In genomic region chr1:36369472-36369871, GRCh38 we compare ENCODE assay signal across 1 cellular context.
A peak's percentile ranks its signal among the peaks of the same experiment; 100 is the strongest.
TF ChIP-seq lines count a peak whose summit lies in the region.

No MANE protein-coding gene starts in this region.

TF ChIP-seq in K562, 482 proteins besides CTCF, POLR2A, EP300 and RAD21:
- 0 out of 2 replicates have a peak, but pooled peaks have one; percentile 21 for TF ChIP-seq NR2C2 (CRISPR knock-in tag; IDR thresholded peaks at IDR 0.05)
- TF ChIP-seq NR2C2 (tag; IDR thresholded peaks at IDR 0.05) = no peak
- no peak for TF ChIP-seq ZNF134 (CRISPR knock-in tag; conservative IDR thresholded peaks at IDR 0.05)
- TF ChIP-seq SMAD3 (CRISPR knock-in tag; conservative IDR thresholded peaks at IDR 0.05) = no peak
- TF ChIP-seq NFATC3 (IDR thresholded peaks at IDR 0.05) = no peak
- 0 out of 2 replicates have a peak, but pooled peaks have one; percentile 10 for TF ChIP-seq ZFX (CRISPR knock-in tag; IDR thresholded peaks at IDR 0.05)
- no peak for TF ChIP-seq ZBTB43 (CRISPR knock-in tag; IDR thresholded peaks at IDR 0.05)
- no peak for TF ChIP-seq ETV5 (CRISPR knock-in tag; IDR thresholded peaks at IDR 0.05; ENCODE audit: low read depth)
- no peak for TF ChIP-seq HMGXB4 (CRISPR knock-in tag; IDR thresholded peaks at IDR 0.05)
- no peak for TF ChIP-seq NCOA2 (IDR thresholded peaks at IDR 0.05; ENCODE audit: partially characterized antibody in 2 of 2)
- 0 out of 2 replicates have a peak, but pooled peaks have one; percentile 14 for TF ChIP-seq MAX (CRISPR knock-in tag; IDR thresholded peaks at IDR 0.05)
- TF ChIP-seq ZNF589 (CRISPR knock-in tag; IDR thresholded peaks at IDR 0.05; ENCODE audit: low read depth) = no peak
TF ChIP-seq in K562: peak in this region for 3.
